ENCODE assay signal across 8 cellular contexts in genomic region chr17:13601776-13602551, GRCh38. TPM values are rescaled to one million over a fixed set of nuclear protein-coding genes. Genes with fewer than 3 reads are reported as not detected.
DNase-seq lines count a peak whose midpoint lies in the region; ATAC-seq, FAIRE-seq and TF ChIP-seq lines count a peak whose summit lies in the region.

TSS of gene HS3ST3A1 (minus strand) at chr17:13601929. CDS start at chr17:13601129, 800 bp downstream.

- H2AFZ ChIP-seq in MM.1S (ENCODE audit: low read length), result no peak within 1 kb of the TSS

- no peaks in the 10 kb centered on the region for H3F3A ChIP-seq in MM.1S (ENCODE audit: insufficient read depth, low read length)

- H3K4me1 ChIP-seq in kidney (ENCODE audit: control insufficient read depth in 1 of 2, insufficient read depth in 1 of 2, low read depth in 1 of 2, low read length in 2 of 2), result peaks cover 0 to 3% of the 10 kb centered on the region in 2 donors
- peaks cover 19% of the 10 kb centered on the region for H3K4me1 ChIP-seq in stomach smooth muscle (ENCODE audit: control insufficient read depth, insufficient read depth, low read length)
- H3K4me1 ChIP-seq in MM.1S (ENCODE audit: low read length), result no peaks in the 10 kb centered on the region

- no peaks in the 10 kb centered on the region for H3K27me3 Mint-ChIP-seq in MCF 10A (ENCODE audit: insufficient read depth, unreplicated experiment)

- H3K79me2 ChIP-seq in MM.1S (ENCODE audit: low read length), result no peaks in the 10 kb centered on the region

- no peaks in the 10 kb centered on the region for H3K36me3 ChIP-seq in MG63
- no peaks in the 10 kb centered on the region for H3K36me3 ChIP-seq in kidney (ENCODE audit: control insufficient read depth in 1 of 2, insufficient read depth in 2 of 2, low read length in 2 of 2)
- H3K36me3 ChIP-seq in stomach smooth muscle (ENCODE audit: control insufficient read depth in 2 of 2, insufficient read depth in 2 of 2, low read length in 2 of 2), result no peaks in the 10 kb centered on the region
- H3K36me3 ChIP-seq in MM.1S (replicated peaks; ENCODE audit: insufficient read depth, low read length), result no peaks in the 10 kb centered on the region

- peak; percentile 85 for DNase-seq in AG10803 (ENCODE audit: low read depth)
- DNase-seq in MG63, result peak; percentile 68
- peak; percentile 78 for DNase-seq in MCF 10A (ENCODE audit: unreplicated experiment)
- peak; percentile 80 for DNase-seq in kidney
- DNase-seq in RKO (ENCODE audit: low spot score), result no peak
- DNase-seq in MM.1S, result no peak

- intact Hi-C loops in MCF 10A (cut with micrococcal nuclease) (no loop called here), kidney (cut with DNase I) (no loop called here)

- no peaks in the 10 kb centered on the region for H3K9me2 ChIP-seq in MM.1S (replicated peaks; ENCODE audit: insufficient read depth, low read length)

- H3K27me3 ChIP-seq in MG63 (no peaks in the 10 kb centered on the region), stomach smooth muscle (ENCODE audit: control insufficient read depth in 1 of 2, insufficient read depth in 2 of 2, low read length in 2 of 2) (peaks cover 21 to 37% of the 10 kb centered on the region in 2 donors), MM.1S (replicated peaks; ENCODE audit: insufficient read depth, low read length) (no peaks in the 10 kb centered on the region)

- H3K9me3 Mint-ChIP-seq in MCF 10A (ENCODE audit: unreplicated experiment), result no peaks in the 10 kb centered on the region

- H3K9ac ChIP-seq in kidney (ENCODE audit: low read length in 2 of 2) (no peak within 1 kb of the TSS), stomach smooth muscle (ENCODE audit: low read length in 2 of 2) (peak within 1 kb of the TSS; percentile 13 to 32), MM.1S (ENCODE audit: low read length) (no peak within 1 kb of the TSS)

- peak within 1 kb of the TSS; percentile 63 for H3K27ac Mint-ChIP-seq in MCF 10A (ENCODE audit: low read depth, unreplicated experiment)

- no peaks in the 10 kb centered on the region for H3K36me3 Mint-ChIP-seq in MCF 10A (ENCODE audit: insufficient read depth, unreplicated experiment)

- peaks cover 30% of the 10 kb centered on the region for H3K4me1 Mint-ChIP-seq in MCF 10A (ENCODE audit: insufficient read depth, unreplicated experiment)

- no peaks in the 10 kb centered on the region for H4K20me1 ChIP-seq in MM.1S (ENCODE audit: insufficient read depth, low read length)

- ATAC-seq in HG03196 (IDR thresholded peaks at IDR 0.05; ENCODE audit: unreplicated experiment), result no peak

- no peaks in the 10 kb centered on the region for H3K9me3 ChIP-seq in MG63
- H3K9me3 ChIP-seq in kidney (ENCODE audit: control insufficient read depth in 1 of 2, low read length in 2 of 2), result peaks cover 0 to 2% of the 10 kb centered on the region in 2 donors
- no peaks in the 10 kb centered on the region for H3K9me3 ChIP-seq in stomach smooth muscle (ENCODE audit: control insufficient read depth in 2 of 2, low read length in 2 of 2)
- no peaks in the 10 kb centered on the region for H3K9me3 ChIP-seq in MM.1S (replicated peaks; ENCODE audit: insufficient read depth, low read length)

- H3K27ac ChIP-seq in kidney (ENCODE audit: low read depth in 2 of 2, low read length in 2 of 2), result peak within 1 kb of the TSS in 1 of 2 donors; percentile 43
- peak within 1 kb of the TSS; percentile 11 for H3K27ac ChIP-seq in stomach smooth muscle (ENCODE audit: low read length)
- H3K27ac ChIP-seq in MM.1S (ENCODE audit: low read length), result no peak within 1 kb of the TSS

- no peak for FAIRE-seq in kidney (lab: Jason Lieb, UNC)

- POLR2A ChIA-PET in MCF 10A (lab: Yijun Ruan, JAX), result interaction anchor here (0.5 to 1.8 kb wide), 8 partner anchors 34 to 701 kb away, joined by 3 to 13 read pairs (median 3); partner anchors contain the start of genes COX10 and HS3ST3B1

- no peak for TF ChIP-seq CTCF in AG10803 (conservative IDR thresholded peaks at IDR 0.05; ENCODE audit: low read length)
- TF ChIP-seq CTCF in MCF 10A (IDR thresholded peaks at IDR 0.05; ENCODE audit: unreplicated experiment), result no peak
- TF ChIP-seq CTCF in kidney (IDR thresholded peaks at IDR 0.05; ENCODE audit: borderline replicate concordance, extremely low read depth, insufficient read depth), result no peak
- no peak for TF ChIP-seq CTCF in MM.1S (IDR thresholded peaks at IDR 0.05; ENCODE audit: low read length)

- CTCF ChIA-PET in MCF 10A (lab: Yijun Ruan, JAX), result interaction anchor here (0.5 to 1.5 kb wide), 6 partner anchors 8 to 1324 kb away, joined by 3 to 6 read pairs (median 3); no protein-coding TSS in a partner anchor

- H3K4me3 Mint-ChIP-seq in MCF 10A (ENCODE audit: unreplicated experiment), result peak within 1 kb of the TSS; percentile 88

- no peak within 1 kb of the TSS for H3K4me2 ChIP-seq in MM.1S (ENCODE audit: low read depth, low read length)

- peak within 1 kb of the TSS; percentile 87 for H3K4me3 ChIP-seq in AG10803 (ENCODE audit: low read length)
- H3K4me3 ChIP-seq in MG63, result peak within 1 kb of the TSS; percentile 46
- H3K4me3 ChIP-seq in kidney (ENCODE audit: low read length in 2 of 2), result peak within 1 kb of the TSS; percentile 34 to 49
- peak within 1 kb of the TSS; percentile 40 to 71 for H3K4me3 ChIP-seq in stomach smooth muscle (ENCODE audit: low read length in 2 of 2)
- no peak within 1 kb of the TSS for H3K4me3 ChIP-seq in MM.1S (ENCODE audit: low read length)

- BruUV-seq in MCF 10A (replicated peaks; lab: Mats Ljungman, UMichigan), result no TSS peak

RNA-seq across cellular contexts. Expression of gene HS3ST3A1, which starts in this region (rescaled TPM):
- total RNA-seq in MG63 (2014; rRNA removed; shearing (Covaris generic); ENCODE audit: low replicate concordance), result 1.2 and 3.0 TPM in 2 replicates
- 7.3 and 10.4 TPM in 2 replicates for total RNA-seq in MCF 10A (2022)
- 2.2 TPM for total RNA-seq in kidney
- polyA plus RNA-seq in kidney (ENCODE audit: insufficient read depth, low read depth, low replicate concordance), result 1.2 TPM

Comparison
In these comparisons a context has a peak if more than half of its experiments do, and no peak if none do; other contexts are left out.
1. DNase-seq: peak in AG10803 (single experiment), MG63 (single experiment), MCF 10A (single experiment) and kidney (single experiment); none in RKO (single experiment) and MM.1S (single experiment).
2. H3K9ac ChIP-seq: peak in stomach smooth muscle (2 of 2); none in kidney (0 of 2) and MM.1S (single experiment).